27 cellular contexts compared by ENCODE assay signal in the genomic region with DNA sequence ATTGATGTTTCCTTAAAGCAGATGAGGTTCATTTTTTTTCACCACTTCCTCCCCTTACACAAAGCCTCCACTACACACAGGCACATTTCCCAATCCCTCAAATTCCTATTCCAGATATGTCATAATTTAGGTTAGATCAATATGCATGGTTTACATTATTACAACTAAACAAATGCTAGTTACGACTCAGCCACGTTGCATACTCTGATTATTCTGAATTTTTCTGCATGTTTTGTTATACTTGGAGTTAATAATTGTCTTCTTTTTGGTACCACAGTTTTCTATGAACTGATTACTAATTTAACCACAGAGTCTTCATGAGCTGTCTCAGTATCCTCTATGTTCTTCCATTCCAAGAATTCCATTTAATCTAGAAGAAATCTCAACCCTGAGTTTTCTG. TPM values are rescaled to one million over a fixed set of nuclear protein-coding genes. Genes with fewer than 3 reads are reported as not detected.
A peak's percentile ranks its signal among the peaks of the same experiment; 100 is the strongest.
DNase-seq lines count a peak whose midpoint lies in the region; ATAC-seq, FAIRE-seq and TF ChIP-seq lines count a peak whose summit lies in the region.
"Had no signal": no experiment of that assay in that cellular context is flagged by ENCODE, and none has a peak within 500 bp of the region (broad histone marks: within the 10 kb centered on the region; RNA-seq: fewer than 3 reads in every experiment).

No MANE protein-coding gene starts in this region.

- H3K79me2 ChIP-seq in astrocyte (ENCODE audit: insufficient read depth, low read length), result peaks cover 2% of the 10 kb centered on the region

- no peaks in the 10 kb centered on the region for H3K9me3 ChIP-seq in astrocyte (ENCODE audit: insufficient read depth, low read depth, low read length)
- H3K9me3 ChIP-seq: pancreas, right lobe of liver had no signal

- H2AFZ ChIP-seq in astrocyte (ENCODE audit: low read depth, low read length), result no peak overlapping the region

- H3K27ac Mint-ChIP-seq in astrocyte (ENCODE audit: unreplicated experiment) (no peak overlapping the region), CD14-positive monocyte (no peak overlapping the region)
- H3K27ac Mint-ChIP-seq: activated naive CD4-positive, alpha-beta T cell treated with anti-CD3 and anti-CD28 coated beads, Interleukin-2, amount 10 ng/mL, durations not matched to agents 7 days and 5 days; activated T-cell treated with anti-CD3 and anti-CD28 coated beads, Interleukin-2, amount 50 U/mL, for 24 hours; endodermal cell; natural killer cell treated with Interleukin-12 subunit alpha and Interleukin-12 subunit beta and Interleukin-15 and Interleukin-18, amount 100 ng/mL, for 72 hours had no signal

- no peak for TF ChIP-seq CTCF in astrocyte (IDR thresholded peaks at IDR 0.05; ENCODE audit: insufficient read depth, low read depth, low read length)
- no peak for TF ChIP-seq CTCF in foreskin fibroblast (IDR thresholded peaks at IDR 0.05; ENCODE audit: low read depth, low read length)
- no peak for TF ChIP-seq CTCF in CD14-positive monocyte (IDR thresholded peaks at IDR 0.05)

- DNase-seq in ACHN, result peak; percentile 39
- no peak for DNase-seq in H54 (ENCODE audit: insufficient read length, low spot score)
- DNase-seq in astrocyte (ENCODE audit: low read depth), result peak; percentile 69
- peak; percentile 69 to 85 for DNase-seq in foreskin fibroblast
- no peak for DNase-seq in CD14-positive monocyte (ENCODE audit: low spot score)
- DNase-seq in Right ventricle myocardium superior, result no peak
- DNase-seq in GOT3 (lab: John Stamatoyannopoulos, UW), result no peak
- DNase-seq in stimulated activated naive CD4-positive, alpha-beta T cell (lab: John Stamatoyannopoulos, UW), result no peak
- DNase-seq: 8988T; activated naive CD4-positive, alpha-beta T cell treated with anti-CD3 and anti-CD28 coated beads, Interleukin-2, amount 10 ng/mL, durations not matched to agents 7 days and 5 days; activated T-cell treated with anti-CD3 and anti-CD28 coated beads, Interleukin-2, amount 50 U/mL, for 24 hours; endodermal cell; GF-D8; left colon; NCI-H2029; NK-92 treated with Interleukin-12 subunit alpha and Interleukin-12 subunit beta, amount 100 ng/mL, for 24 hours; pancreas; right lobe of liver; T1000 had no signal

- FAIRE-seq in H54 (lab: Jason Lieb, UNC) (peak; percentile 48), astrocyte (lab: Jason Lieb, UNC) (peak; percentile 73)
- FAIRE-seq: frontal cortex, H1, pancreas, urothelium cell line had no signal

- H3K9me3 Mint-ChIP-seq in astrocyte (ENCODE audit: unreplicated experiment), result no peaks in the 10 kb centered on the region
- peaks cover 0 to 6% (median 0%) of the 10 kb centered on the region in 7 donors for H3K9me3 Mint-ChIP-seq in CD14-positive monocyte
- H3K9me3 Mint-ChIP-seq: activated naive CD4-positive, alpha-beta T cell treated with anti-CD3 and anti-CD28 coated beads, Interleukin-2, amount 10 ng/mL, durations not matched to agents 7 days and 5 days; activated T-cell treated with anti-CD3 and anti-CD28 coated beads, Interleukin-2, amount 50 U/mL, for 24 hours; endodermal cell; natural killer cell treated with Interleukin-12 subunit alpha and Interleukin-12 subunit beta and Interleukin-15 and Interleukin-18, amount 100 ng/mL, for 72 hours had no signal

- no peaks in the 10 kb centered on the region for H3K36me3 ChIP-seq in astrocyte (ENCODE audit: insufficient read depth, low read length)
- H3K36me3 ChIP-seq: pancreas, right lobe of liver had no signal

- no peak overlapping the region for H3K4me3 Mint-ChIP-seq in astrocyte (ENCODE audit: unreplicated experiment)
- no peak overlapping the region for H3K4me3 Mint-ChIP-seq in CD14-positive monocyte
- H3K4me3 Mint-ChIP-seq: activated naive CD4-positive, alpha-beta T cell treated with anti-CD3 and anti-CD28 coated beads, Interleukin-2, amount 10 ng/mL, durations not matched to agents 7 days and 5 days; activated T-cell treated with anti-CD3 and anti-CD28 coated beads, Interleukin-2, amount 50 U/mL, for 24 hours; endodermal cell; natural killer cell treated with Interleukin-12 subunit alpha and Interleukin-12 subunit beta and Interleukin-15 and Interleukin-18, amount 100 ng/mL, for 72 hours had no signal

- H3K9ac ChIP-seq in astrocyte (ENCODE audit: low read length), result no peak overlapping the region
- H3K9ac ChIP-seq: KMS-11 had no signal

- no peak overlapping the region for H3K4me2 ChIP-seq in astrocyte (ENCODE audit: low read length)
- H3K4me2 ChIP-seq: KMS-11 had no signal

- no peak for ATAC-seq in Right ventricle myocardium superior (ENCODE audit: poor library complexity)
- ATAC-seq: left colon; natural killer cell treated with Interleukin-12 subunit alpha and Interleukin-12 subunit beta and Interleukin-15 and Interleukin-18, amount 100 ng/mL, for 72 hours; pancreas; right lobe of liver; SK-N-SH treated with all-trans-retinoic acid at 6 μM for 48 hours had no signal

- no peaks in the 10 kb centered on the region for H4K20me1 ChIP-seq in astrocyte (ENCODE audit: insufficient read depth, low read length)

- in situ Hi-C loops in ACHN (cut with HindIII; ENCODE audit: low pct_ligation_motif_present, low pct_unique_long_range_greater_than_20kb, low sequenced_read_pairs), result no loop called here

- peaks cover 5% of the 10 kb centered on the region for H3K4me1 Mint-ChIP-seq in astrocyte (ENCODE audit: low read depth, unreplicated experiment)
- H3K4me1 Mint-ChIP-seq in CD14-positive monocyte, result peaks cover 11% of the 10 kb centered on the region

- H3K4me3 ChIP-seq in astrocyte (ENCODE audit: insufficient read depth, low read depth, low read length), result no peak overlapping the region
- no peak overlapping the region for H3K4me3 ChIP-seq in foreskin fibroblast (ENCODE audit: low read depth in 1 of 2, low read length in 2 of 2)
- H3K4me3 ChIP-seq: pancreas, right lobe of liver had no signal

- no peak for TF ChIP-seq POLR2A in H54 (IDR thresholded peaks at IDR 0.05; ENCODE audit: low read depth, low read length)

- H3K36me3 Mint-ChIP-seq in astrocyte (ENCODE audit: low read depth, unreplicated experiment) (no peaks in the 10 kb centered on the region), CD14-positive monocyte (peaks cover 0 to 3% of the 10 kb centered on the region in 2 donors)
- H3K36me3 Mint-ChIP-seq: activated naive CD4-positive, alpha-beta T cell treated with anti-CD3 and anti-CD28 coated beads, Interleukin-2, amount 10 ng/mL, durations not matched to agents 7 days and 5 days had no signal

- H3K4me1 ChIP-seq in astrocyte (ENCODE audit: insufficient read depth, low read length), result peaks cover 7% of the 10 kb centered on the region
- H3K4me1 ChIP-seq: pancreas had no signal

- H3K27ac ChIP-seq in astrocyte (ENCODE audit: low read depth, low read length), result no peak overlapping the region
- H3K27ac ChIP-seq: C4-2B, KMS-11, pancreas, right lobe of liver had no signal

- H3K27me3 Mint-ChIP-seq in astrocyte (ENCODE audit: low read depth, unreplicated experiment), result no peaks in the 10 kb centered on the region
- peaks cover 6 to 11% (median 7%) of the 10 kb centered on the region in 3 donors for H3K27me3 Mint-ChIP-seq in CD14-positive monocyte (ENCODE audit: low read depth in 3 of 3)

- no peaks in the 10 kb centered on the region for H3K27me3 ChIP-seq in astrocyte (ENCODE audit: insufficient read depth, low read length)
- H3K27me3 ChIP-seq: pancreas, right lobe of liver had no signal

- intact Hi-C loops in CD14-positive monocyte (cut with micrococcal nuclease) (no loop called here), Right ventricle myocardium superior (cut with DNase I) (no loop called here)

RNA-seq across cellular contexts. Expression of gene BICC1, which starts 4.4 kb away (rescaled TPM):
- 23.0 and 37.5 TPM in 2 replicates for total RNA-seq in astrocyte
- polyA plus RNA-seq in CD14-positive monocyte, result under 1 TPM; 0.02 to 0.14 TPM
- 6.1 TPM for total RNA-seq in Right ventricle myocardium superior
- total RNA-seq: HT-29 had no signal

Comparison
In these comparisons a context has a peak if more than half of its experiments do, and no peak if none do; other contexts are left out.
1. DNase-seq: peak in ACHN (single experiment), astrocyte (single experiment) and foreskin fibroblast (2 of 2); none in H54 (single experiment), CD14-positive monocyte (single experiment), Right ventricle myocardium superior (single experiment), GOT3 (single experiment) and stimulated activated naive CD4-positive, alpha-beta T cell (0 of 6).